14 cellular contexts compared by ENCODE assay signal in genomic region chr21:46486481-46487000, GRCh38.
"Had no signal": no experiment of that assay in that cellular context is flagged by ENCODE, and none has a peak within 500 bp of the region (broad histone marks: within the 10 kb centered on the region; RNA-seq: fewer than 3 reads in every experiment).

No MANE protein-coding gene starts in this region.

- H3K27me3 Mint-ChIP-seq: activated CD8-positive, alpha-beta memory T cell treated with anti-CD3 and anti-CD28 coated beads, Interleukin-2, amount 10 ng/mL, durations not matched to agents 7 days and 5 days; activated naive CD4-positive, alpha-beta T cell treated with anti-CD3 and anti-CD28 coated beads, Interleukin-2, amount 10 ng/mL, durations not matched to agents 7 days and 5 days; activated T-cell treated with anti-CD3 and anti-CD28 coated beads, Interleukin-2, amount 50 U/mL, for 24 hours had no signal

- H3K27ac ChIP-seq: adrenal gland, cardiac muscle cell, gastroesophageal sphincter, heart right ventricle, left lung, pancreas had no signal

- H3K4me3 ChIP-seq: adrenal gland, cardiac muscle cell, gastroesophageal sphincter, heart right ventricle, left lung, pancreas had no signal

- H3K4me3 Mint-ChIP-seq: activated CD8-positive, alpha-beta memory T cell treated with anti-CD3 and anti-CD28 coated beads, Interleukin-2, amount 10 ng/mL, durations not matched to agents 7 days and 5 days; activated naive CD4-positive, alpha-beta T cell treated with anti-CD3 and anti-CD28 coated beads, Interleukin-2, amount 10 ng/mL, durations not matched to agents 7 days and 5 days; activated T-cell treated with anti-CD3 and anti-CD28 coated beads, Interleukin-2, amount 50 U/mL, for 24 hours; T-helper 2 cell treated with Interferon-gamma antibody and Interleukin-4, amounts not matched to agents 5 μg/mL and 100 μg/mL, for 36 hours had no signal

- DNase-seq: activated CD4-positive, alpha-beta T cell treated with anti-CD3 and anti-CD28 coated beads for 1 hour; activated CD4-positive, alpha-beta T cell treated with anti-CD3 and anti-CD28 coated beads, Interleukin-2, amount 50 U/mL, for 48 hours; activated CD8-positive, alpha-beta memory T cell treated with anti-CD3 and anti-CD28 coated beads, Interleukin-2, amount 10 ng/mL, durations not matched to agents 7 days and 5 days; activated naive CD4-positive, alpha-beta T cell treated with anti-CD3 and anti-CD28 coated beads, Interleukin-2, amount 10 ng/mL, durations not matched to agents 7 days and 5 days; activated T-cell treated with anti-CD3 and anti-CD28 coated beads, Interleukin-2, amount 50 U/mL, for 24 hours; adrenal gland; heart right ventricle; left lung; mammary epithelial cell; pancreas; stimulated activated CD4-positive, alpha-beta T cell treated with anti-CD3 and anti-CD28 coated beads, Interleukin-2, amount 100 ng/mL, for 24 hours had no signal

- H3K27ac Mint-ChIP-seq: activated CD8-positive, alpha-beta memory T cell treated with anti-CD3 and anti-CD28 coated beads, Interleukin-2, amount 10 ng/mL, durations not matched to agents 7 days and 5 days; activated naive CD4-positive, alpha-beta T cell treated with anti-CD3 and anti-CD28 coated beads, Interleukin-2, amount 10 ng/mL, durations not matched to agents 7 days and 5 days; activated T-cell treated with anti-CD3 and anti-CD28 coated beads, Interleukin-2, amount 50 U/mL, for 24 hours; T-helper 2 cell treated with Interferon-gamma antibody and Interleukin-4, amounts not matched to agents 5 μg/mL and 100 μg/mL, for 36 hours had no signal

- ATAC-seq: activated CD8-positive, alpha-beta memory T cell treated with anti-CD3 and anti-CD28 coated beads, Interleukin-2, amount 10 ng/mL, durations not matched to agents 7 days and 5 days; gastroesophageal sphincter; heart right ventricle; left lung; pancreas had no signal

- H3K9me3 ChIP-seq: adrenal gland, gastroesophageal sphincter, heart right ventricle, left lung, pancreas had no signal

- H3K27me3 ChIP-seq: adrenal gland, cardiac muscle cell, gastroesophageal sphincter, heart right ventricle, left lung, pancreas had no signal

- H3K36me3 ChIP-seq: adrenal gland had no signal
